ENCODE assay signal across 21 cellular contexts in genomic region chr1:59919742-59920141, GRCh38. TPM values are rescaled to one million over a fixed set of nuclear protein-coding genes. Genes with fewer than 3 reads are reported as not detected.
"Had no signal": no experiment of that assay in that cellular context is flagged by ENCODE, and none has a peak within 500 bp of the region (broad histone marks: within the 10 kb centered on the region; RNA-seq: fewer than 3 reads in every experiment).

No MANE protein-coding gene starts in this region.

- H3K9me3 ChIP-seq: lower lobe of right lung, pancreas, right lobe of liver had no signal

- ATAC-seq: esophagus mucosa; gastrocnemius medialis; left lobe of liver; lower lobe of right lung; natural killer cell treated with Interleukin-12 subunit alpha and Interleukin-12 subunit beta and Interleukin-15 and Interleukin-18, amount 100 ng/mL, for 72 hours; pancreas; right lobe of liver; stimulated activated naive B cell treated with anti-CD40 and anti-IgM and Interleukin-4, amounts not matched to agents 10 μg/mL and 1 μg/mL and 100 μg/mL, for 72 hours; stimulated activated naive CD8-positive, alpha-beta T cell treated with anti-CD3 and anti-CD28 coated beads, Interleukin-15, amount 100 ng/mL, for 72 hours had no signal

- H3K4me3 ChIP-seq: gastrocnemius medialis, lower lobe of right lung, neural progenitor cell, pancreas, right lobe of liver, spleen had no signal

- H3K36me3 ChIP-seq: gastrocnemius medialis, lower lobe of right lung, neural progenitor cell, pancreas, spleen had no signal

- FAIRE-seq: endometrium, kidney, pancreas had no signal

- H3K27ac ChIP-seq: lower lobe of right lung, neural progenitor cell, pancreas, right lobe of liver, spleen had no signal

- DNase-seq: central memory CD4-positive, alpha-beta T cell; cortex of kidney; effector memory CD4-positive, alpha-beta T cell; gastrocnemius medialis; kidney; lower lobe of right lung; nucleus accumbens; pancreas; right lobe of liver; spleen; stimulated activated CD4-positive, alpha-beta T cell treated with anti-CD3 and anti-CD28 coated beads, Interleukin-15, amount 100 ng/mL, for 24 hours; stimulated activated CD4-positive, alpha-beta T cell treated with anti-CD3 and anti-CD28 coated beads, Interleukin-1b, Interleukin-23, amount 100 ng/mL, for 48 hours; stimulated activated CD4-positive, alpha-beta T cell treated with anti-CD3 and anti-CD28 coated beads, Interleukin-4, amount 100 ng/mL, for 24 hours; stimulated activated naive B cell treated with anti-CD40 and anti-IgM and Interleukin-4, amounts not matched to agents 10 μg/mL and 1 μg/mL and 100 μg/mL, for 72 hours; stimulated activated naive CD8-positive, alpha-beta T cell treated with anti-CD3 and anti-CD28 coated beads, Interleukin-15, amount 100 ng/mL, for 72 hours; trophoblast cell had no signal

- H3K27me3 ChIP-seq: gastrocnemius medialis, pancreas, right lobe of liver, spleen had no signal

- H3K4me1 ChIP-seq: lower lobe of right lung, neural progenitor cell, pancreas, spleen had no signal

RNA-seq across cellular contexts. Expression of gene CYP2J2, which starts 6.8 kb away (rescaled TPM):
- total RNA-seq: natural killer cell treated with Interleukin-12 subunit alpha and Interleukin-12 subunit beta and Interleukin-15 and Interleukin-18, amount 100 ng/mL, for 72 hours had no signal
